16 cellular contexts compared by ENCODE assay signal in the genomic region with DNA sequence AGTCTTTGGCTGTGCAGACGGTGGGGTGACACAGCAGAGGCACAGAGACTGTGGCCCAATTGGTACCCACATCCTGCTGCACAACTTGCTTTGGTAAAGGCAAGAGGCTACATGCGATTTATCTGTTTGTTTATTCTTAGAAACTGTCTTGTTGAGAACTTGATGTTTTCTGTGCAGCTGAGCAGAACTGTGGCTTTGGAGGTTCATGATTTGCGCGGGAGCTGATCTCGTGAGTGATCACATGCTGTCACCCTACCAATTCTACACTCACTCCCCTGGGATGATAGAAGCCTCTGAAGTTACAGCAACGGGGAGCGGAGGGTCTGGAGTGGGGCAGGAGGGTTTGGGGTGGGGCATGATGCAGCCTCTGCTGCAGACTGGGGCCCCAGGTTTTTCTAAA.
"Had no signal": no experiment of that assay in that cellular context is flagged by ENCODE, and none has a peak within 500 bp of the region (broad histone marks: within the 10 kb centered on the region; RNA-seq: fewer than 3 reads in every experiment).

No MANE protein-coding gene starts in this region.

- H3K27me3 ChIP-seq: neural progenitor cell, right atrium auricular region, tibial nerve had no signal

- H3K4me3 ChIP-seq: heart left ventricle, neural progenitor cell, right atrium auricular region, tibial nerve had no signal

- H3K36me3 ChIP-seq: heart left ventricle, neural progenitor cell, right atrium auricular region, tibial nerve had no signal

- H3K9me3 ChIP-seq: heart left ventricle, right atrium auricular region, tibial nerve had no signal

- H3K4me1 ChIP-seq: heart left ventricle, right atrium auricular region had no signal

- DNase-seq: activated CD4-positive, alpha-beta memory T cell treated with anti-CD3 and anti-CD28 coated beads for 36 hours; activated CD4-positive, alpha-beta T cell treated with anti-CD3 and anti-CD28 coated beads, Interleukin-2, amount 10 ng/mL, durations not matched to agents 24 days and 14 days; activated CD4-positive, CD25-positive, alpha-beta regulatory T cell treated with anti-CD3 and anti-CD28 coated beads, Interleukin-2, amount 50 U/mL, for 72 hours; activated CD8-positive, alpha-beta memory T cell treated with anti-CD3 and anti-CD28 coated beads, Interleukin-2, amount 50 U/mL, for 48 hours; activated gamma-delta T cell; activated naive CD4-positive, alpha-beta T cell treated with anti-CD3 and anti-CD28 coated beads, Interleukin-2, amount 10 ng/mL, durations not matched to agents 7 days and 5 days; activated naive CD8-positive, alpha-beta T cell treated with anti-CD3 and anti-CD28 coated beads, Interleukin-2, amount 10 ng/mL, durations not matched to agents 7 days and 5 days; activated T-cell treated with anti-CD3 and anti-CD28 coated beads, Interleukin-2, amount 50 U/mL, for 24 hours; heart left ventricle; naive thymus-derived CD8-positive, alpha-beta T cell; stimulated activated CD4-positive, alpha-beta T cell treated with anti-CD3 and anti-CD28 coated beads, Interleukin-15, amount 100 ng/mL, for 24 hours; stimulated activated naive CD4-positive, alpha-beta T cell treated with Interleukin-2 at 50 U/mL for 16 hours; T1000 had no signal

- H3K9ac ChIP-seq: neural progenitor cell had no signal

- H3K27ac ChIP-seq: heart left ventricle, neural progenitor cell, right atrium auricular region, tibial nerve had no signal

- H2AFZ ChIP-seq: neural progenitor cell had no signal
